In the genomic region with DNA sequence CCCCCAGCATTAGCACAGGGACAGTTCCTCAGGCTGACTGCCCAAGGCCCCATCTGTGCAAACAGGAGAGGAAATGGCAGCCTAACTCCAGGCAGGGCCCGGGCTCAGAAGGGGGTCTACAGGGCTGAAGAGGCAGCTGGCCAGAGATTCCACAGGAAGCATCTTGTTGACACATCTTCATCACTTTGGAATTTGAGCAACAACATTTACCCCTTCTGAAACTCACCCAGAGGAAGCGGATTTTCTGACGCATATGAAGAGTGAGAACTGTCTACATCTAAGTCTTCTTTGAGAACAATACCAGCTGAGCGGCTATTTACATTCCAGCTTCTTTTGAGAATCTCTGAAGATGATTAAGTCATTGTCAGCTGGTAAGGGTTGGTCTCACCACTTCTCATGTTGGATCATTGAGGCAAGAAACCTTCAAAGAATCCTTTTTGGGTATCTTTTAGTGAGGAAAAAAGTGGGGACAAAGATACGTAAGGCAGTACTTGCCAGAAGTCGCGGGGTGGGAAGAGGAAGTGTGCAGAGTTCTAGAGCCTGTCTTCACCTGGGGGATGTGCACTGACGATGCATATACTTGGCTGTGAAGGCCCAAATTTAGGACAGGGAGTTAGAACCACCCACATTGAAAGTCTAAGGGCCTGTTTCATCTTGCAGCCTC, we compare ENCODE assay signal across 8 cellular contexts. TPM values are rescaled to one million over a fixed set of nuclear protein-coding genes. Genes with fewer than 3 reads are reported as not detected.
DNase-seq lines count a peak whose midpoint lies in the region; ATAC-seq and TF ChIP-seq lines count a peak whose summit lies in the region.

No MANE protein-coding gene starts in this region.

- DNase-seq in NCI-H446 treated with DMSO at 0.1 percent for 48 hours (lab: John Stamatoyannopoulos, UW) = peak; percentile 76
- DNase-seq in foreskin fibroblast = peak; percentile 24 to 49
- no peak for DNase-seq in occipital lobe (lab: John Stamatoyannopoulos, UW)
- DNase-seq in RKO (ENCODE audit: low spot score) = no peak
- no peak for DNase-seq in NCI-H2227 (lab: John Stamatoyannopoulos, UW; ENCODE audit: unreplicated experiment)
- no peak for DNase-seq in KG1 (lab: John Stamatoyannopoulos, UW)

- no peak for TF ChIP-seq CTCF in foreskin fibroblast (IDR thresholded peaks at IDR 0.05; ENCODE audit: low read depth, low read length)

- H3K4me3 ChIP-seq in foreskin fibroblast (ENCODE audit: low read depth in 1 of 2, low read length in 2 of 2) = no peak overlapping the region

- peak; percentile 47 for ATAC-seq in GM18505 (IDR thresholded peaks at IDR 0.05; ENCODE audit: unreplicated experiment)
- ATAC-seq in GM21825 (IDR thresholded peaks at IDR 0.05; ENCODE audit: unreplicated experiment) = peak; percentile 44

- TF ChIP-seq POLR2A in GM18505 (IDR thresholded peaks at IDR 0.05; ENCODE audit: borderline replicate concordance, extremely low read depth, insufficient read depth, insufficient read length) = peak; percentile 13

RNA-seq across cellular contexts. Expression of gene SRP14, which starts 25.4 kb away (rescaled TPM):
- 112 TPM for total RNA-seq in occipital lobe

RNA-seq across cellular contexts. Expression of gene BMF, which starts 44.3 kb away (rescaled TPM):
- 4.2 TPM for total RNA-seq in occipital lobe

Comparison
In these comparisons a context has a peak if more than half of its experiments do, and no peak if none do; other contexts are left out.
1. DNase-seq: peak in NCI-H446 treated with DMSO at 0.1 percent for 48 hours (single experiment) and foreskin fibroblast (2 of 2); none in occipital lobe (single experiment), RKO (single experiment), NCI-H2227 (single experiment) and KG1 (single experiment).